In the genomic region with DNA sequence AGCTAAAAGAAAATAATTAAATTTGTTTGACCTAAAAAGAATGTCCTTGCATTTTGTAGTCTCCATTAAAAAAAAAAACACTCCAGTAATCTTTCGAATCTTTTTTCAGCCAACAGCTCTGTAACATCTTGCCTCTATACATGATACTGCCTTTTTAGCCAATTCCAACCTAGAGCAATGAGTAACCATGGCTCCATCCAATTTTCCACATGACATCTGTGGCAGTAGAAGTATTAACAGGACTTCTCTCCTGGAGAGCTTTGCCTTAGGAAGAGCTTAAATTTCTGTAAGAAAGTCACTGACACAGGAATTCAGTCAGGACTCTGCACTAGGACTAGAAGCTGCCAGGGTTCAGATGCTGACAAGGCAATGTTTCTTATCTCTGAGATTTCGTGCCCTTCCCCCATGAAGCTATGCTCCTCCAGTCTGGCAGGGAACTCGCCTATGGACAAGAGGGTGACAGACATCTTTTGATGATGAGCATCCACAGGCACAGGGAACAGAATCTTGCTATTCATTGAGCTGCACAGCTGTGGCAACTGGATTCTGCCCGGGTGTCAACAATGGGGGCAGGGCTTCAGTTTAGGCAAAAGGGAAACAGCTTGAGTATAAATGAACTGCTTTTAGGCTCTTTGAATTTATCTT, we compare ENCODE assay signal across 1 cellular context.
TF ChIP-seq lines count a peak whose summit lies in the region.

No MANE protein-coding gene starts in this region.

TF ChIP-seq in H1, 55 proteins besides CTCF, POLR2A, EP300 and RAD21 (continued from another document):
- TF ChIP-seq ATF2 (IDR thresholded peaks at IDR 0.05; ENCODE audit: low read length) = no peak
- TF ChIP-seq CBX5 (IDR thresholded peaks at IDR 0.05; ENCODE audit: low read depth, low read length) = no peak
- no peak for TF ChIP-seq JUN (IDR thresholded peaks at IDR 0.05; ENCODE audit: low read depth, low read length)
- TF ChIP-seq SP1 (IDR thresholded peaks at IDR 0.05; ENCODE audit: low read depth, low read length) = no peak
- TF ChIP-seq SIN3A (conservative IDR thresholded peaks at IDR 0.05 in 1 of 2, IDR thresholded peaks at IDR 0.05 in 1 of 2; ENCODE audit: low read depth in 1 of 2, low read length in 2 of 2) = no peak
- TF ChIP-seq CHD1 (IDR thresholded peaks at IDR 0.05; ENCODE audit: low read depth, low read length) = no peak
- TF ChIP-seq, protein P1, sequence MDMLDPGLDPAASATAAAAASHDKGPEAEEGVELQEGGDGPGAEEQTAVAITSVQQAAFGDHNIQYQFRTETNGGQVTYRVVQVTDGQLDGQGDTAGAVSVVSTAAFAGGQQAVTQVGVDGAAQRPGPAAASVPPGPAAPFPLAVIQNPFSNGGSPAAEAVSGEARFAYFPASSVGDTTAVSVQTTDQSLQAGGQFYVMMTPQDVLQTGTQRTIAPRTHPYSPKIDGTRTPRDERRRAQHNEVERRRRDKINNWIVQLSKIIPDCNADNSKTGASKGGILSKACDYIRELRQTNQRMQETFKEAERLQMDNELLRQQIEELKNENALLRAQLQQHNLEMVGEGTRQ (IDR thresholded peaks at IDR 0.05; ENCODE audit: low read length) = no peak
- no peak for TF ChIP-seq PHF8 (conservative IDR thresholded peaks at IDR 0.05; ENCODE audit: low read depth, low read length)
